1 cellular context compared by ENCODE assay signal in the genomic region with DNA sequence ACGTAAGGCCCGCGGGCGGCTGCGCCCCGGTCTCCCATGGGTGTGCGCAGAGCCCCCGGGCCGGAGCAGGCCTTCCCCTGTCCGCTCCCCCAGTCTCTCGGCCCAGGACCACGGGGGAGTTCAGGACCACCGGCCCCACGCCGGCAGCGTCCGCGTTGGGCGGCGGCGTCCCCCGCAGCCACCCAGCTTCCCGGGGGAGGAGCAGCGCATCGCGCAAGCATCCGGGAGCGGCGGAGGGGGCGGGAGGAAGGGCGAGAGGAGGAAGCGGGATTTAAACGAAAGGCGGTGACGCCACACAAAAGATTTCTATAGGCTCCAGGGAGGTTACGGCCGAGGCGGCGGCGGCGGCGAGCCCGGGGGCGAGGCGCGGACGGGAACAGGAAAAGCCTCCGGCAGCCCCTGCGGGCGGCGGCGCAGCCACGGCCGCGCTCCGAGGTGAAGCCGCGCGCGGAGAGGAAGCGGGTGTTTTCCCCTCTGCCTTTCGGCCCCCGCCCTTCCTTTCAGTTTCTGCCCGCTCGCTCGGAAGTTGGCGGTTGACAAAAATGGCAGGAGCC.
TF ChIP-seq lines count a peak whose summit lies in the region.

A gene (plus strand): TSS at position 298 of the 554 bp plus-strand sequence. CDS start 1,349 bp downstream, outside the sequence.

TF ChIP-seq in HepG2, 621 proteins besides CTCF, POLR2A, EP300 and RAD21 (continued from another document and continues in another):
- TF ChIP-seq, protein P1, sequence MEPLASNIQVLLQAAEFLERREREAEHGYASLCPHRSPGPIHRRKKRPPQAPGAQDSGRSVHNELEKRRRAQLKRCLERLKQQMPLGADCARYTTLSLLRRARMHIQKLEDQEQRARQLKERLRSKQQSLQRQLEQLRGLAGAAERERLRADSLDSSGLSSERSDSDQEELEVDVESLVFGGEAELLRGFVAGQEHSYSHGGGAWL (CRISPR knock-in tag; IDR thresholded peaks at IDR 0.05), result peak; percentile 49; the same call in 1 of the 2 replicates
- TF ChIP-seq, protein P2, sequence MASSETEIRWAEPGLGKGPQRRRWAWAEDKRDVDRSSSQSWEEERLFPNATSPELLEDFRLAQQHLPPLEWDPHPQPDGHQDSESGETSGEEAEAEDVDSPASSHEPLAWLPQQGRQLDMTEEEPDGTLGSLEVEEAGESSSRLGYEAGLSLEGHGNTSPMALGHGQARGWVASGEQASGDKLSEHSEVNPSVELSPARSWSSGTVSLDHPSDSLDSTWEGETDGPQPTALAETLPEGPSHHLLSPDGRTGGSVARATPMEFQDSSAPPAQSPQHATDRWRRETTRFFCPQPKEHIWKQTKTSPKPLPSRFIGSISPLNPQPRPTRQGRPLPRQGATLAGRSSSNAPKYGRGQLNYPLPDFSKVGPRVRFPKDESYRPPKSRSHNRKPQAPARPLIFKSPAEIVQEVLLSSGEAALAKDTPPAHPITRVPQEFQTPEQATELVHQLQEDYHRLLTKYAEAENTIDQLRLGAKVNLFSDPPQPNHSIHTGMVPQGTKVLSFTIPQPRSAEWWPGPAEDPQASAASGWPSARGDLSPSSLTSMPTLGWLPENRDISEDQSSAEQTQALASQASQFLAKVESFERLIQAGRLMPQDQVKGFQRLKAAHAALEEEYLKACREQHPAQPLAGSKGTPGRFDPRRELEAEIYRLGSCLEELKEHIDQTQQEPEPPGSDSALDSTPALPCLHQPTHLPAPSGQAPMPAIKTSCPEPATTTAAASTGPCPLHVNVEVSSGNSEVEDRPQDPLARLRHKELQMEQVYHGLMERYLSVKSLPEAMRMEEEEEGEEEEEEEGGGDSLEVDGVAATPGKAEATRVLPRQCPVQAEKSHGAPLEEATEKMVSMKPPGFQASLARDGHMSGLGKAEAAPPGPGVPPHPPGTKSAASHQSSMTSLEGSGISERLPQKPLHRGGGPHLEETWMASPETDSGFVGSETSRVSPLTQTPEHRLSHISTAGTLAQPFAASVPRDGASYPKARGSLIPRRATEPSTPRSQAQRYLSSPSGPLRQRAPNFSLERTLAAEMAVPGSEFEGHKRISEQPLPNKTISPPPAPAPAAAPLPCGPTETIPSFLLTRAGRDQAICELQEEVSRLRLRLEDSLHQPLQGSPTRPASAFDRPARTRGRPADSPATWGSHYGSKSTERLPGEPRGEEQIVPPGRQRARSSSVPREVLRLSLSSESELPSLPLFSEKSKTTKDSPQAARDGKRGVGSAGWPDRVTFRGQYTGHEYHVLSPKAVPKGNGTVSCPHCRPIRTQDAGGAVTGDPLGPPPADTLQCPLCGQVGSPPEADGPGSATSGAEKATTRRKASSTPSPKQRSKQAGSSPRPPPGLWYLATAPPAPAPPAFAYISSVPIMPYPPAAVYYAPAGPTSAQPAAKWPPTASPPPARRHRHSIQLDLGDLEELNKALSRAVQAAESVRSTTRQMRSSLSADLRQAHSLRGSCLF (CRISPR knock-in tag; IDR thresholded peaks at IDR 0.05; ENCODE audit: borderline replicate concordance), result no peak
- TF ChIP-seq NBN (conservative IDR thresholded peaks at IDR 0.05) (no peak), ZNF282 (IDR thresholded peaks at IDR 0.05; ENCODE audit: partially characterized antibody) (no peak), JUNB (CRISPR knock-in tag; IDR thresholded peaks at IDR 0.05; ENCODE audit: borderline replicate concordance) (no peak), HNF4A (CRISPR knock-in tag; IDR thresholded peaks at IDR 0.05) (no peak), THAP11 (CRISPR knock-in tag; IDR thresholded peaks at IDR 0.05) (peak; percentile 71), NPAS2 (CRISPR knock-in tag; IDR thresholded peaks at IDR 0.05; ENCODE audit: borderline replicate concordance) (no peak), DMAP1 (CRISPR knock-in tag; IDR thresholded peaks at IDR 0.05) (peak; percentile 68), ZNF3 (CRISPR knock-in tag; IDR thresholded peaks at IDR 0.05) (no peak), MXD4 (CRISPR knock-in tag; IDR thresholded peaks at IDR 0.05) (peak; percentile 84), ZNF337 (CRISPR knock-in tag; IDR thresholded peaks at IDR 0.05; ENCODE audit: borderline replicate concordance, low read depth) (no peak), ZSCAN12 (CRISPR knock-in tag; IDR thresholded peaks at IDR 0.05) (no peak), KDM3A (CRISPR knock-in tag; IDR thresholded peaks at IDR 0.05; ENCODE audit: low read depth) (no peak; the same call in 1 of the 2 replicates), ZBTB1 (CRISPR knock-in tag; IDR thresholded peaks at IDR 0.05; ENCODE audit: borderline replicate concordance) (no peak), NFE2L2 (IDR thresholded peaks at IDR 0.05; ENCODE audit: low read length) (no peak), U2AF2 (IDR thresholded peaks at IDR 0.05; ENCODE audit: low read depth, low read length) (no peak), ZNF382 (CRISPR knock-in tag; IDR thresholded peaks at IDR 0.05; ENCODE audit: borderline replicate concordance) (no peak), ZNF17 (CRISPR knock-in tag; IDR thresholded peaks at IDR 0.05) (no peak; the same call in 1 of the 2 replicates), HCFC1 (IDR thresholded peaks at IDR 0.05; ENCODE audit: low read depth, low read length) (no peak), PHF5A (CRISPR knock-in tag; IDR thresholded peaks at IDR 0.05; ENCODE audit: low read depth, unreplicated experiment) (no peak), TP53 (CRISPR knock-in tag; conservative IDR thresholded peaks at IDR 0.05) (no peak), SPEN (CRISPR knock-in tag; IDR thresholded peaks at IDR 0.05; ENCODE audit: low read depth) (peak; percentile 74), XRCC5 (optimal IDR thresholded peaks at IDR 0.05; ENCODE audit: low read length) (peak; percentile 58), ZNF607 (CRISPR knock-in tag; IDR thresholded peaks at IDR 0.05; ENCODE audit: borderline replicate concordance) (no peak), KMT2A (CRISPR knock-in tag; IDR thresholded peaks at IDR 0.05) (peak; percentile 70; the same call in 1 of the 2 replicates)
- TF ChIP-seq, protein P3, sequence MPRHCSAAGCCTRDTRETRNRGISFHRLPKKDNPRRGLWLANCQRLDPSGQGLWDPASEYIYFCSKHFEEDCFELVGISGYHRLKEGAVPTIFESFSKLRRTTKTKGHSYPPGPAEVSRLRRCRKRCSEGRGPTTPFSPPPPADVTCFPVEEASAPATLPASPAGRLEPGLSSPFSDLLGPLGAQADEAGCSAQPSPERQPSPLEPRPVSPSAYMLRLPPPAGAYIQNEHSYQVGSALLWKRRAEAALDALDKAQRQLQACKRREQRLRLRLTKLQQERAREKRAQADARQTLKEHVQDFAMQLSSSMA (CRISPR knock-in tag; IDR thresholded peaks at IDR 0.05), result no peak
- TF ChIP-seq, protein P4, sequence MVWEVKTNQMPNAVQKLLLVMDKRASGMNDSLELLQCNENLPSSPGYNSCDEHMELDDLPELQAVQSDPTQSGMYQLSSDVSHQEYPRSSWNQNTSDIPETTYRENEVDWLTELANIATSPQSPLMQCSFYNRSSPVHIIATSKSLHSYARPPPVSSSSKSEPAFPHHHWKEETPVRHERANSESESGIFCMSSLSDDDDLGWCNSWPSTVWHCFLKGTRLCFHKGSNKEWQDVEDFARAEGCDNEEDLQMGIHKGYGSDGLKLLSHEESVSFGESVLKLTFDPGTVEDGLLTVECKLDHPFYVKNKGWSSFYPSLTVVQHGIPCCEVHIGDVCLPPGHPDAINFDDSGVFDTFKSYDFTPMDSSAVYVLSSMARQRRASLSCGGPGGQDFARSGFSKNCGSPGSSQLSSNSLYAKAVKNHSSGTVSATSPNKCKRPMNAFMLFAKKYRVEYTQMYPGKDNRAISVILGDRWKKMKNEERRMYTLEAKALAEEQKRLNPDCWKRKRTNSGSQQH (CRISPR knock-in tag; IDR thresholded peaks at IDR 0.05; ENCODE audit: low read depth), result no peak
- TF ChIP-seq, protein P5, sequence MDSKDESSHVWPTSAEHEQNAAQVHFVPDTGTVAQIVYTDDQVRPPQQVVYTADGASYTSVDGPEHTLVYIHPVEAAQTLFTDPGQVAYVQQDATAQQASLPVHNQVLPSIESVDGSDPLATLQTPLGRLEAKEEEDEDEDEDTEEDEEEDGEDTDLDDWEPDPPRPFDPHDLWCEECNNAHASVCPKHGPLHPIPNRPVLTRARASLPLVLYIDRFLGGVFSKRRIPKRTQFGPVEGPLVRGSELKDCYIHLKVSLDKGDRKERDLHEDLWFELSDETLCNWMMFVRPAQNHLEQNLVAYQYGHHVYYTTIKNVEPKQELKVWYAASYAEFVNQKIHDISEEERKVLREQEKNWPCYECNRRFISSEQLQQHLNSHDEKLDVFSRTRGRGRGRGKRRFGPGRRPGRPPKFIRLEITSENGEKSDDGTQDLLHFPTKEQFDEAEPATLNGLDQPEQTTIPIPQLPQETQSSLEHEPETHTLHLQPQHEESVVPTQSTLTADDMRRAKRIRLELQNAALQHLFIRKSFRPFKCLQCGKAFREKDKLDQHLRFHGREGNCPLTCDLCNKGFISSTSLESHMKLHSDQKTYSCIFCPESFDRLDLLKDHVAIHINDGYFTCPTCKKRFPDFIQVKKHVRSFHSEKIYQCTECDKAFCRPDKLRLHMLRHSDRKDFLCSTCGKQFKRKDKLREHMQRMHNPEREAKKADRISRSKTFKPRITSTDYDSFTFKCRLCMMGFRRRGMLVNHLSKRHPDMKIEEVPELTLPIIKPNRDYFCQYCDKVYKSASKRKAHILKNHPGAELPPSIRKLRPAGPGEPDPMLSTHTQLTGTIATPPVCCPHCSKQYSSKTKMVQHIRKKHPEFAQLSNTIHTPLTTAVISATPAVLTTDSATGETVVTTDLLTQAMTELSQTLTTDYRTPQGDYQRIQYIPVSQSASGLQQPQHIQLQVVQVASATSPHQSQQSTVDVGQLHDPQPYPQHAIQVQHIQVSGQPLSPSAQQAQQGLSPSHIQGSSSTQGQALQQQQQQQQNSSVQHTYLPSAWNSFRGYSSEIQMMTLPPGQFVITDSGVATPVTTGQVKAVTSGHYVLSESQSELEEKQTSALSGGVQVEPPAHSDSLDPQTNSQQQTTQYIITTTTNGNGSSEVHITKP (CRISPR knock-in tag; IDR thresholded peaks at IDR 0.05; ENCODE audit: low read depth), result no peak
- TF ChIP-seq, protein P6, sequence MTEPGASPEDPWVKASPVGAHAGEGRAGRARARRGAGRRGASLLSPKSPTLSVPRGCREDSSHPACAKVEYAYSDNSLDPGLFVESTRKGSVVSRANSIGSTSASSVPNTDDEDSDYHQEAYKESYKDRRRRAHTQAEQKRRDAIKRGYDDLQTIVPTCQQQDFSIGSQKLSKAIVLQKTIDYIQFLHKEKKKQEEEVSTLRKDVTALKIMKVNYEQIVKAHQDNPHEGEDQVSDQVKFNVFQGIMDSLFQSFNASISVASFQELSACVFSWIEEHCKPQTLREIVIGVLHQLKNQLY (CRISPR knock-in tag; IDR thresholded peaks at IDR 0.05), result no peak
- TF ChIP-seq, protein P7, sequence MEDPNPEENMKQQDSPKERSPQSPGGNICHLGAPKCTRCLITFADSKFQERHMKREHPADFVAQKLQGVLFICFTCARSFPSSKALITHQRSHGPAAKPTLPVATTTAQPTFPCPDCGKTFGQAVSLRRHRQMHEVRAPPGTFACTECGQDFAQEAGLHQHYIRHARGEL (CRISPR knock-in tag; IDR thresholded peaks at IDR 0.05), result no peak
- TF ChIP-seq, protein P8, sequence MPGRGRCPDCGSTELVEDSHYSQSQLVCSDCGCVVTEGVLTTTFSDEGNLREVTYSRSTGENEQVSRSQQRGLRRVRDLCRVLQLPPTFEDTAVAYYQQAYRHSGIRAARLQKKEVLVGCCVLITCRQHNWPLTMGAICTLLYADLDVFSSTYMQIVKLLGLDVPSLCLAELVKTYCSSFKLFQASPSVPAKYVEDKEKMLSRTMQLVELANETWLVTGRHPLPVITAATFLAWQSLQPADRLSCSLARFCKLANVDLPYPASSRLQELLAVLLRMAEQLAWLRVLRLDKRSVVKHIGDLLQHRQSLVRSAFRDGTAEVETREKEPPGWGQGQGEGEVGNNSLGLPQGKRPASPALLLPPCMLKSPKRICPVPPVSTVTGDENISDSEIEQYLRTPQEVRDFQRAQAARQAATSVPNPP (CRISPR knock-in tag; IDR thresholded peaks at IDR 0.05), result no peak
- TF ChIP-seq, protein P9, sequence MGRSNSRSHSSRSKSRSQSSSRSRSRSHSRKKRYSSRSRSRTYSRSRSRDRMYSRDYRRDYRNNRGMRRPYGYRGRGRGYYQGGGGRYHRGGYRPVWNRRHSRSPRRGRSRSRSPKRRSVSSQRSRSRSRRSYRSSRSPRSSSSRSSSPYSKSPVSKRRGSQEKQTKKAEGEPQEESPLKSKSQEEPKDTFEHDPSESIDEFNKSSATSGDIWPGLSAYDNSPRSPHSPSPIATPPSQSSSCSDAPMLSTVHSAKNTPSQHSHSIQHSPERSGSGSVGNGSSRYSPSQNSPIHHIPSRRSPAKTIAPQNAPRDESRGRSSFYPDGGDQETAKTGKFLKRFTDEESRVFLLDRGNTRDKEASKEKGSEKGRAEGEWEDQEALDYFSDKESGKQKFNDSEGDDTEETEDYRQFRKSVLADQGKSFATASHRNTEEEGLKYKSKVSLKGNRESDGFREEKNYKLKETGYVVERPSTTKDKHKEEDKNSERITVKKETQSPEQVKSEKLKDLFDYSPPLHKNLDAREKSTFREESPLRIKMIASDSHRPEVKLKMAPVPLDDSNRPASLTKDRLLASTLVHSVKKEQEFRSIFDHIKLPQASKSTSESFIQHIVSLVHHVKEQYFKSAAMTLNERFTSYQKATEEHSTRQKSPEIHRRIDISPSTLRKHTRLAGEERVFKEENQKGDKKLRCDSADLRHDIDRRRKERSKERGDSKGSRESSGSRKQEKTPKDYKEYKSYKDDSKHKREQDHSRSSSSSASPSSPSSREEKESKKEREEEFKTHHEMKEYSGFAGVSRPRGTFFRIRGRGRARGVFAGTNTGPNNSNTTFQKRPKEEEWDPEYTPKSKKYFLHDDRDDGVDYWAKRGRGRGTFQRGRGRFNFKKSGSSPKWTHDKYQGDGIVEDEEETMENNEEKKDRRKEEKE (IDR thresholded peaks at IDR 0.05), result no peak
- TF ChIP-seq, protein P10, sequence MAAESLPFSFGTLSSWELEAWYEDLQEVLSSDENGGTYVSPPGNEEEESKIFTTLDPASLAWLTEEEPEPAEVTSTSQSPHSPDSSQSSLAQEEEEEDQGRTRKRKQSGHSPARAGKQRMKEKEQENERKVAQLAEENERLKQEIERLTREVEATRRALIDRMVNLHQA (CRISPR knock-in tag; IDR thresholded peaks at IDR 0.05), result no peak; the same call in 1 of the 2 replicates
